21 cellular contexts compared by ENCODE assay signal in the genomic region with DNA sequence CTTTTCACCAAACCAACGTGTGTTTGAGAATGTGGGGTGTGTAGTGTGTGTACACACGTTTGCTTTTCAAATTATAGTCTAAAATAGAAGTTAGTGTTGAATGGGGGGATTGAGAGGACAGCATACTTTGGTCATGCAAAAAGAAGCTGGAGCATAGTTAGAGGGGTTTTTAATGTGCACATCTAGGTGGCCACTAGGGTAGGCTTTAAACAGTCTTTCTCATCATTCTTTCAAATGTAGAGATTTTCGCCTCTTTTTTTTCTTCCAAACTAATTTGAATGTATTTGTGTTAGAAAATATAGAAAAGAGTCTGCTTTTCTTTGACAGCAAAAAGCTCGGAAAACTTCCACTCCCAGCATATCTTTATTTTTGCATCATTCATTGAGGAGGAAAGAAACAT.
"Had no signal": no experiment of that assay in that cellular context is flagged by ENCODE, and none has a peak within 500 bp of the region (broad histone marks: within the 10 kb centered on the region; RNA-seq: fewer than 3 reads in every experiment).

No MANE protein-coding gene starts in this region.

- H3K27me3 ChIP-seq: body of pancreas, foreskin keratinocyte, spleen, upper lobe of right lung had no signal

- H3K4me1 ChIP-seq: body of pancreas, foreskin keratinocyte, lower lobe of right lung, upper lobe of right lung had no signal

- H3K27me3 Mint-ChIP-seq: activated B cell treated with CpG ODN at 0.5 μM for 24 hours; activated CD4-positive, alpha-beta memory T cell treated with anti-CD3 and anti-CD28 coated beads, Interleukin-2, amount 10 ng/mL, durations not matched to agents 7 days and 5 days; activated CD4-positive, alpha-beta T cell treated with anti-CD3 and anti-CD28 coated beads for 36 hours; activated CD8-positive, alpha-beta memory T cell treated with anti-CD3 and anti-CD28 coated beads, Interleukin-2, amount 10 ng/mL, durations not matched to agents 7 days and 5 days; activated naive CD4-positive, alpha-beta T cell treated with anti-CD3 and anti-CD28 coated beads, Interleukin-2, amount 50 U/mL, for 24 hours; naive thymus-derived CD4-positive, alpha-beta T cell had no signal

- H3K4me3 ChIP-seq: body of pancreas, lower lobe of right lung, spleen, upper lobe of right lung had no signal

- ATAC-seq: activated CD4-positive, alpha-beta T cell treated with anti-CD3 and anti-CD28 coated beads for 36 hours; activated CD8-positive, alpha-beta memory T cell treated with anti-CD3 and anti-CD28 coated beads, Interleukin-2, amount 10 ng/mL, durations not matched to agents 7 days and 5 days; body of pancreas; foreskin keratinocyte; left lobe of liver; lower lobe of right lung; naive thymus-derived CD4-positive, alpha-beta T cell; stimulated activated naive CD8-positive, alpha-beta T cell treated with anti-CD3 and anti-CD28 coated beads, Interleukin-15, Interleukin-2, amounts not matched to agents 100 U/mL and 50 U/mL, for 24 hours; upper lobe of right lung had no signal

- H3K4me1 Mint-ChIP-seq: activated B cell treated with CpG ODN at 0.5 μM for 24 hours; activated CD4-positive, alpha-beta memory T cell treated with anti-CD3 and anti-CD28 coated beads, Interleukin-2, amount 10 ng/mL, durations not matched to agents 7 days and 5 days; activated CD4-positive, alpha-beta T cell treated with anti-CD3 and anti-CD28 coated beads for 36 hours; activated CD8-positive, alpha-beta memory T cell treated with anti-CD3 and anti-CD28 coated beads, Interleukin-2, amount 10 ng/mL, durations not matched to agents 7 days and 5 days; activated naive CD4-positive, alpha-beta T cell treated with anti-CD3 and anti-CD28 coated beads, Interleukin-2, amount 50 U/mL, for 24 hours had no signal

- H3K27ac ChIP-seq: body of pancreas, foreskin keratinocyte, lower lobe of right lung, spleen, upper lobe of right lung had no signal

- H3K27ac Mint-ChIP-seq: activated B cell treated with CpG ODN at 0.5 μM for 24 hours; activated CD4-positive, alpha-beta memory T cell treated with anti-CD3 and anti-CD28 coated beads, Interleukin-2, amount 10 ng/mL, durations not matched to agents 7 days and 5 days; activated CD4-positive, alpha-beta T cell treated with anti-CD3 and anti-CD28 coated beads for 36 hours; activated CD8-positive, alpha-beta memory T cell treated with anti-CD3 and anti-CD28 coated beads, Interleukin-2, amount 10 ng/mL, durations not matched to agents 7 days and 5 days; activated naive CD4-positive, alpha-beta T cell treated with anti-CD3 and anti-CD28 coated beads, Interleukin-2, amount 50 U/mL, for 24 hours; activated T-helper 1 cell treated with anti-CD3 and anti-CD28 coated beads, Interleukin-12 subunit alpha, Interleukin-12 subunit beta, Interleukin-2, Interleukin-4 antibody, amounts not matched to agents 30 ng/mL and 10 ng/mL and 1 ng/mL, durations not matched to agents 14 hours and 24 hours and 36 hours had no signal

- DNase-seq: activated B cell treated with CpG ODN at 0.5 μM for 24 hours; activated CD4-positive, alpha-beta memory T cell treated with anti-CD3 and anti-CD28 coated beads, Interleukin-2, amount 10 ng/mL, durations not matched to agents 7 days and 5 days; activated CD4-positive, alpha-beta T cell treated with anti-CD3 and anti-CD28 coated beads for 36 hours; activated CD8-positive, alpha-beta memory T cell treated with anti-CD3 and anti-CD28 coated beads, Interleukin-2, amount 10 ng/mL, durations not matched to agents 7 days and 5 days; activated gamma-delta T cell treated with Interleukin-2 at 50 U/mL for 16 hours; activated T-cell treated with anti-CD3 and anti-CD28 coated beads for 4 hours; anterior cingulate cortex; body of pancreas; foreskin keratinocyte; kidney; lower lobe of right lung; naive thymus-derived CD4-positive, alpha-beta T cell; retina; spleen; stimulated activated CD4-positive, alpha-beta T cell treated with anti-CD3 and anti-CD28 coated beads, Interleukin-4, amount 100 ng/mL, for 4 hours; stimulated activated naive CD8-positive, alpha-beta T cell treated with anti-CD3 and anti-CD28 coated beads, Interleukin-15, Interleukin-2, amounts not matched to agents 100 U/mL and 50 U/mL, for 24 hours; T-helper 9 cell; upper lobe of right lung had no signal

- H3K4me3 Mint-ChIP-seq: activated B cell treated with CpG ODN at 0.5 μM for 24 hours; activated CD4-positive, alpha-beta memory T cell treated with anti-CD3 and anti-CD28 coated beads, Interleukin-2, amount 10 ng/mL, durations not matched to agents 7 days and 5 days; activated CD4-positive, alpha-beta T cell treated with anti-CD3 and anti-CD28 coated beads for 36 hours; activated CD8-positive, alpha-beta memory T cell treated with anti-CD3 and anti-CD28 coated beads, Interleukin-2, amount 10 ng/mL, durations not matched to agents 7 days and 5 days; activated naive CD4-positive, alpha-beta T cell treated with anti-CD3 and anti-CD28 coated beads, Interleukin-2, amount 50 U/mL, for 24 hours; activated T-helper 1 cell treated with anti-CD3 and anti-CD28 coated beads, Interleukin-12 subunit alpha, Interleukin-12 subunit beta, Interleukin-2, Interleukin-4 antibody, amounts not matched to agents 30 ng/mL and 10 ng/mL and 1 ng/mL, durations not matched to agents 14 hours and 24 hours and 36 hours; naive thymus-derived CD4-positive, alpha-beta T cell had no signal

- H3K9me3 Mint-ChIP-seq: activated B cell treated with CpG ODN at 0.5 μM for 24 hours; activated CD4-positive, alpha-beta memory T cell treated with anti-CD3 and anti-CD28 coated beads, Interleukin-2, amount 10 ng/mL, durations not matched to agents 7 days and 5 days; activated naive CD4-positive, alpha-beta T cell treated with anti-CD3 and anti-CD28 coated beads, Interleukin-2, amount 50 U/mL, for 24 hours; activated T-helper 1 cell treated with anti-CD3 and anti-CD28 coated beads, Interleukin-12 subunit alpha, Interleukin-12 subunit beta, Interleukin-2, Interleukin-4 antibody, amounts not matched to agents 30 ng/mL and 10 ng/mL and 1 ng/mL, durations not matched to agents 14 hours and 24 hours and 36 hours; naive thymus-derived CD4-positive, alpha-beta T cell had no signal

- H3K9me3 ChIP-seq: body of pancreas, lower lobe of right lung, spleen, upper lobe of right lung had no signal
